23 cellular contexts compared by ENCODE assay signal in the genomic region with DNA sequence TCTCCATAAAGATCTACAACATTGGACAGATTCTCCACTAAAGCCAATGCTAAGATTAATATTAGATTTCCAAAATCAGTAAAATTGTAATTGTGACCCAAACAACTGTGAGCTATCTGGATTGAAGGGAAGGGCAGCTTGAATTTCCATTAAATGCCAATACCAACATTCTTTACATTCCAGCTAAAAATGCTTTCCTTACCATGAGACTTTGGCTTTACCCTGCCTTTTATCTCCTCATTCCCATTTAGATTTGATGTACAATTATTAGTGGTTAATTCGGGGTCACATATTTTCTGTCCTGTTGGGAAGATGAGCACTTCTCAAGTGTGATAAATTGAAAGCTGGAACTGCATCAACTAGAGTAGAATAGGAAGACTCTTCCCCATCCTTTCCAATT. TPM values are rescaled to one million over a fixed set of nuclear protein-coding genes. Genes with fewer than 3 reads are reported as not detected.
DNase-seq lines count a peak whose midpoint lies in the region; ATAC-seq, FAIRE-seq and TF ChIP-seq lines count a peak whose summit lies in the region.
"Had no signal": no experiment of that assay in that cellular context is flagged by ENCODE, and none has a peak within 500 bp of the region (broad histone marks: within the 10 kb centered on the region; RNA-seq: fewer than 3 reads in every experiment).

No MANE protein-coding gene starts in this region.

- H3K79me2 ChIP-seq in astrocyte (ENCODE audit: insufficient read depth, low read length) (no peaks in the 10 kb centered on the region), neural progenitor cell (ENCODE audit: low read depth) (no peaks in the 10 kb centered on the region)

- no peak for ATAC-seq in CD4-positive, alpha-beta T cell (ENCODE audit: poor library complexity)
- ATAC-seq in aorta (ENCODE audit: low FRiP score) = no peak

- H3K4me1 ChIP-seq in astrocyte (ENCODE audit: insufficient read depth, low read length) (peaks cover 19% of the 10 kb centered on the region), neural progenitor cell (peaks cover 10% of the 10 kb centered on the region), aorta (ENCODE audit: control insufficient read depth in 1 of 2, insufficient read depth in 2 of 2, low read length in 2 of 2) (peaks cover 2 to 3% of the 10 kb centered on the region in 2 donors), colonic mucosa (no peaks in the 10 kb centered on the region)

- H3K9me3 ChIP-seq in astrocyte (ENCODE audit: insufficient read depth, low read depth, low read length) (no peaks in the 10 kb centered on the region), neural progenitor cell (ENCODE audit: low read depth) (no peaks in the 10 kb centered on the region), aorta (ENCODE audit: control insufficient read depth, low read length) (no peaks in the 10 kb centered on the region), colonic mucosa (no peaks in the 10 kb centered on the region)
- H3K9me3 ChIP-seq in CD4-positive, alpha-beta T cell (ENCODE audit: control insufficient read depth, low read length) = no peaks in the 10 kb centered on the region

- intact Hi-C loops in CD4-positive, alpha-beta T cell (cut with DNase I, micrococcal nuclease) = no loop called here
- intact Hi-C loops in aorta (cut with DNase I) = no loop called here
- intact Hi-C loops in colonic mucosa (cut with DNase I) = no loop called here

- H3K36me3 Mint-ChIP-seq in astrocyte (ENCODE audit: low read depth, unreplicated experiment) (no peaks in the 10 kb centered on the region), neural progenitor cell (no peaks in the 10 kb centered on the region)
- peaks cover 4% of the 10 kb centered on the region for H3K36me3 Mint-ChIP-seq in CD4-positive, alpha-beta T cell (ENCODE audit: low read depth)

- H3K27me3 ChIP-seq in astrocyte (ENCODE audit: insufficient read depth, low read length) = no peaks in the 10 kb centered on the region
- no peaks in the 10 kb centered on the region for H3K27me3 ChIP-seq in neural progenitor cell
- H3K27me3 ChIP-seq in CD4-positive, alpha-beta T cell (ENCODE audit: control insufficient read depth, insufficient read depth, low read length) = no peaks in the 10 kb centered on the region
- no peaks in the 10 kb centered on the region for H3K27me3 ChIP-seq in aorta (ENCODE audit: control insufficient read depth in 1 of 2, insufficient read depth in 2 of 2, low read length in 1 of 2)
- H3K27me3 ChIP-seq in colonic mucosa = no peaks in the 10 kb centered on the region

- TF ChIP-seq CTCF in astrocyte (IDR thresholded peaks at IDR 0.05; ENCODE audit: insufficient read depth, low read depth, low read length) (no peak), neural progenitor cell (IDR thresholded peaks at IDR 0.05) (no peak), colonic mucosa (IDR thresholded peaks at IDR 0.05) (no peak)
- TF ChIP-seq CTCF in CD4-positive, alpha-beta T cell (IDR thresholded peaks at IDR 0.05) = no peak

- H3K27ac Mint-ChIP-seq in astrocyte (ENCODE audit: unreplicated experiment) = peak overlapping the region; percentile 48
- H3K27ac Mint-ChIP-seq in neural progenitor cell = no peak overlapping the region
- no peak overlapping the region for H3K27ac Mint-ChIP-seq in CD4-positive, alpha-beta T cell
- H3K27ac Mint-ChIP-seq: immature natural killer cell; stimulated activated naive CD8-positive, alpha-beta T cell treated with anti-CD3 and anti-CD28 coated beads, Interleukin-15, Interleukin-2, amounts not matched to agents 100 ng/mL and 50 ng/mL, for 24 hours had no signal

- CTCF ChIA-PET in CD4-positive, alpha-beta T cell (lab: Charles Lee) = no interaction called here

- POLR2A ChIA-PET in CD4-positive, alpha-beta T cell (lab: Charles Lee) = no interaction called here

- no peak overlapping the region for H3K9ac ChIP-seq in astrocyte (ENCODE audit: low read length)
- H3K9ac ChIP-seq in neural progenitor cell = no peak overlapping the region
- no peak overlapping the region for H3K9ac ChIP-seq in colonic mucosa (ENCODE audit: low read depth in 2 of 2, low read length in 2 of 2)

- H3K27ac ChIP-seq in astrocyte (ENCODE audit: low read depth, low read length) (no peak overlapping the region), neural progenitor cell (no peak overlapping the region), aorta (ENCODE audit: low read depth in 1 of 2, low read length in 2 of 2) (no peak overlapping the region), colonic mucosa (no peak overlapping the region)
- no peak overlapping the region for H3K27ac ChIP-seq in CD4-positive, alpha-beta T cell (ENCODE audit: low read depth, low read length)
- H3K27ac ChIP-seq: VCaP had no signal

- WGBS in aorta, 2 donors = 26 to 32% methylated on average over 1 of the region's 1 CpG

- no peak for FAIRE-seq in astrocyte (lab: Jason Lieb, UNC)
- FAIRE-seq: GM12892 had no signal

- no peaks in the 10 kb centered on the region for H3F3A ChIP-seq in neural progenitor cell (ENCODE audit: low read depth)

- no peak overlapping the region for H3K4me3 Mint-ChIP-seq in astrocyte (ENCODE audit: unreplicated experiment)
- H3K4me3 Mint-ChIP-seq in neural progenitor cell = no peak overlapping the region
- H3K4me3 Mint-ChIP-seq in CD4-positive, alpha-beta T cell = no peak overlapping the region
- H3K4me3 Mint-ChIP-seq: central memory CD8-positive, alpha-beta T cell; immature natural killer cell; stimulated activated naive CD8-positive, alpha-beta T cell treated with anti-CD3 and anti-CD28 coated beads, Interleukin-15, Interleukin-2, amounts not matched to agents 100 ng/mL and 50 ng/mL, for 24 hours had no signal

- H3K4me2 ChIP-seq in astrocyte (ENCODE audit: low read length) (no peak overlapping the region), neural progenitor cell (no peak overlapping the region)

- H3K4me3 ChIP-seq in astrocyte (ENCODE audit: insufficient read depth, low read depth, low read length) = no peak overlapping the region
- H3K4me3 ChIP-seq in neural progenitor cell = no peak overlapping the region
- H3K4me3 ChIP-seq in aorta (ENCODE audit: low read length in 2 of 2) = no peak overlapping the region
- H3K4me3 ChIP-seq in colonic mucosa = no peak overlapping the region

- no peaks in the 10 kb centered on the region for H3K9me3 Mint-ChIP-seq in astrocyte (ENCODE audit: unreplicated experiment)
- H3K9me3 Mint-ChIP-seq in neural progenitor cell = no peaks in the 10 kb centered on the region
- no peaks in the 10 kb centered on the region for H3K9me3 Mint-ChIP-seq in CD4-positive, alpha-beta T cell
- H3K9me3 Mint-ChIP-seq: central memory CD8-positive, alpha-beta T cell; immature natural killer cell; stimulated activated naive CD8-positive, alpha-beta T cell treated with anti-CD3 and anti-CD28 coated beads, Interleukin-15, Interleukin-2, amounts not matched to agents 100 ng/mL and 50 ng/mL, for 24 hours had no signal

- H3K27me3 Mint-ChIP-seq in astrocyte (ENCODE audit: low read depth, unreplicated experiment) (no peaks in the 10 kb centered on the region), neural progenitor cell (ENCODE audit: insufficient read depth, low read depth) (no peaks in the 10 kb centered on the region)
- no peaks in the 10 kb centered on the region for H3K27me3 Mint-ChIP-seq in CD4-positive, alpha-beta T cell
- H3K27me3 Mint-ChIP-seq: central memory CD8-positive, alpha-beta T cell; stimulated activated naive CD8-positive, alpha-beta T cell treated with anti-CD3 and anti-CD28 coated beads, Interleukin-15, Interleukin-2, amounts not matched to agents 100 ng/mL and 50 ng/mL, for 24 hours had no signal

- H3K4me1 Mint-ChIP-seq in astrocyte (ENCODE audit: low read depth, unreplicated experiment) (peaks cover 24% of the 10 kb centered on the region), neural progenitor cell (peaks cover 14% of the 10 kb centered on the region)
- no peaks in the 10 kb centered on the region for H3K4me1 Mint-ChIP-seq in CD4-positive, alpha-beta T cell (ENCODE audit: low read depth)
- H3K4me1 Mint-ChIP-seq: central memory CD8-positive, alpha-beta T cell; immature natural killer cell had no signal

- H2AFZ ChIP-seq in astrocyte (ENCODE audit: low read depth, low read length) (no peak overlapping the region), neural progenitor cell (replicated peaks) (peak overlapping the region; percentile 54)

- H4K20me1 ChIP-seq in astrocyte (ENCODE audit: insufficient read depth, low read length) = no peaks in the 10 kb centered on the region
- H4K20me1 ChIP-seq in neural progenitor cell (ENCODE audit: low read depth) = no peaks in the 10 kb centered on the region

- peak; percentile 17 for DNase-seq in A172 (ENCODE audit: low spot score)
- peak; percentile 15 for DNase-seq in HT1080 (ENCODE audit: low read depth)
- DNase-seq in astrocyte (ENCODE audit: low read depth) = no peak
- DNase-seq in neural progenitor cell (ENCODE audit: low spot score) = no peak
- no peak for DNase-seq in CD4-positive, alpha-beta T cell
- DNase-seq in aorta = no peak
- no peak for DNase-seq in SIG-M5 treated with dmso at 0.1 percent for 504 hours (lab: John Stamatoyannopoulos, UW; ENCODE audit: unreplicated experiment)
- no peak for DNase-seq in colonic mucosa
- DNase-seq: activated CD4-positive, alpha-beta T cell treated with anti-CD3 and anti-CD28 coated beads, Interleukin-2, amount 50 U/mL, for 48 hours; effector memory CD4-positive, alpha-beta T cell; immature natural killer cell; NCI-H1048; NCI-H2081 treated with DMSO at 0.1 percent for 48 hours; NCI-H524; SHP77; T-helper 2 cell had no signal

- no peaks in the 10 kb centered on the region for H3K36me3 ChIP-seq in astrocyte (ENCODE audit: insufficient read depth, low read length)
- H3K36me3 ChIP-seq in neural progenitor cell = no peaks in the 10 kb centered on the region
- no peaks in the 10 kb centered on the region for H3K36me3 ChIP-seq in aorta (ENCODE audit: control insufficient read depth in 1 of 2, insufficient read depth in 2 of 2, low read length in 1 of 2)
- H3K36me3 ChIP-seq in colonic mucosa = no peaks in the 10 kb centered on the region

RNA-seq across cellular contexts. Expression of gene MYOT, which starts 33.2 kb away (rescaled TPM):
- total RNA-seq in A172 (2014; rRNA removed; shearing (Covaris generic)) = not detected in 2 replicates
- total RNA-seq in HT1080 (2014; rRNA removed; shearing (Covaris generic)) = not detected in 2 replicates
- 0.07 and 0.71 TPM in 2 replicates for polyA plus RNA-seq in HT1080 (2015; cell fraction: cytosol; rRNA removed)
- 0.20 and 1.7 TPM in 2 replicates for polyA plus RNA-seq in HT1080 (2015; cell fraction: nucleus; rRNA removed)
- total RNA-seq in astrocyte = not detected in 2 replicates
- total RNA-seq in neural progenitor cell (ENCODE audit: low replicate concordance) = not detected in 2 replicates
- not detected for total RNA-seq in CD4-positive, alpha-beta T cell
- total RNA-seq in aorta = 1 to 10 TPM; 4.0 to 7.1 TPM
- polyA plus RNA-seq in aorta = 1 to 10 TPM in 1 of 2 donors, under 1 TPM in 1; 0.26 to 6.3 TPM
- 1 to 10 TPM in 1 of 2 donors, under 1 TPM in 1; 0.35 to 3.2 TPM for total RNA-seq in colonic mucosa
- total RNA-seq: osteocyte had no signal

RNA-seq across cellular contexts. Expression of gene PKD2L2, which starts 54.8 kb away (rescaled TPM):
- total RNA-seq in A172 (2014; rRNA removed; shearing (Covaris generic)) = not detected in 2 replicates
- not detected in 2 replicates for total RNA-seq in HT1080 (2014; rRNA removed; shearing (Covaris generic))
- not detected in 2 replicates for polyA plus RNA-seq in HT1080 (2015; cell fraction: cytosol; rRNA removed)
- polyA plus RNA-seq in HT1080 (2015; cell fraction: nucleus; rRNA removed) = 0.06 and 0.16 TPM in 2 replicates
- total RNA-seq in astrocyte = not detected in 2 replicates
- total RNA-seq in neural progenitor cell (ENCODE audit: low replicate concordance) = not detected in 2 replicates
- not detected for total RNA-seq in CD4-positive, alpha-beta T cell
- not detected for total RNA-seq in aorta
- polyA plus RNA-seq in aorta = not detected
- not detected for total RNA-seq in colonic mucosa
- total RNA-seq: lower leg skin, osteocyte, ureter had no signal

Comparison
In these comparisons a context has a peak if more than half of its experiments do, and no peak if none do; other contexts are left out.
1. DNase-seq: peak in A172 (single experiment) and HT1080 (single experiment); none in astrocyte (single experiment), neural progenitor cell (single experiment), CD4-positive, alpha-beta T cell (0 of 10), aorta (0 of 2), SIG-M5 treated with dmso at 0.1 percent for 504 hours (single experiment) and colonic mucosa (single experiment).